Comparison of ENCODE assay signal across 1 cellular context in the genomic region with DNA sequence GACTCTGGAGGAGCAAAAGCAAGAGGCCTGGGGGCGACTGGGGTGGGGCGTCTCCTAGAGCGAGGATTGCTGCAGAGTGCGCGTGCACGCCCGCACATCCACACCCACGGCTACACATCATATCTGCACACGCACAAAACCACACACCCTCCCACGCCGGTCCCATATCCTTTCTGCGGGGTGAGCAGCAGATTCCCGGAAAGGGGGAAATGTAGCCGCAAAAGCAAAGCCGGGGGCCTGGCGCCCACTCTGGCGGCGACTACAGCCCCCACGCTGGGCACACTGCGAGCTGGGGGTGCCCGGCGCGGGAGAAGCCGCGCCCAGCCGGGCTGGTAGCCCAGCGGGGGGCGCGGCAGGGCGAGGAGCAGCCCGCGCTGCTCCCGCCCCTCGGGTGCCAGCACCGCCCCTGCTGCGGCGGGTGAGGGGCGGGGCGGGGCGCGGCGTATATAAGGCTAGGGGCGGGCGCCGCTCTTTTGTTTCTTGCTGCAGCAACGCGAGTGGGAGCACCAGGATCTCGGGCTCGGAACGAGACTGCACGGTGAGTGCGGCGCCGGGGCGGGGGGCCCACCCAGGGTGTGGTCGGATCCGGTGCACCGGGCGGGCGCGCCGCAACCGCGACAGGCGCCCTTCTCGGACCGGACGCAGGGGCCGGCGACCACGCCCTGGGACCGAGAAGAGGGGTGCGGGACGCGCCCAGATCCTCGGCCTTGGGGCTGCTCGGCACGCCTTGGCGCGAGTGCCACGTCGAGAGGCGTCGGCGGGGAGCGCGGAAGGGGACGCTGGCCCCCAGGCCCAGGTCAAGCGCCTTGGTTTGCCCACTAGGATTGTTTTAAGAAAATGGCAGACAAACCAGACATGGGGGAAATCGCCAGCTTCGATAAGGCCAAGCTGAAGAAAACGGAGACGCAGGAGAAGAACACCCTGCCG.
TF ChIP-seq lines count a peak whose summit lies in the region.

A gene (plus strand): TSS at position 476 of the 927 bp plus-strand sequence.

TF ChIP-seq in HepG2, 621 proteins besides CTCF, POLR2A, EP300 and RAD21 (continued from another document and continues in another):
- TF ChIP-seq, protein P1, sequence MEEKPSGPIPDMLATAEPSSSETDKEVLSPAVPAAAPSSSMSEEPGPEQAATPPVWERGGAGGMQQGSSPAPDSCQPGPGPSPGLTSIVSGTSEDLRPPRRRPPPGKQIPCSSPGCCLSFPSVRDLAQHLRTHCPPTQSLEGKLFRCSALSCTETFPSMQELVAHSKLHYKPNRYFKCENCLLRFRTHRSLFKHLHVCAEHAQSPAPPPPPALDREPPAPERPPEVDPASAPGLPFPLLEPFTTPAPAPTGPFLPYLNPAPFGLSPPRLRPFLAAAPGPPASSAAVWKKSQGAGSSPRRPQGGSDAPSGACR (CRISPR knock-in tag; IDR thresholded peaks at IDR 0.05), result 0 out of 2 replicates have a peak, but pooled peaks have one; percentile 27
- TF ChIP-seq MBNL3 (CRISPR knock-in tag; conservative IDR thresholded peaks at IDR 0.05), result no peak
- TF ChIP-seq KLF12 (CRISPR knock-in tag; IDR thresholded peaks at IDR 0.05; ENCODE audit: borderline replicate concordance), result peak; percentile 97
- peak; percentile 92 for TF ChIP-seq NFKBIZ (CRISPR knock-in tag; IDR thresholded peaks at IDR 0.05)
- TF ChIP-seq MXD4 (CRISPR knock-in tag; IDR thresholded peaks at IDR 0.05), result 0 out of 2 replicates have a peak, but pooled peaks have one; percentile 40
- 0 out of 2 replicates have a peak, but pooled peaks have one; percentile 24 for TF ChIP-seq ZNF180 (CRISPR knock-in tag; IDR thresholded peaks at IDR 0.05; ENCODE audit: borderline replicate concordance, low read depth)
- 0 out of 2 replicates have a peak, but pooled peaks have one; percentile 3 for TF ChIP-seq MEF2D (CRISPR knock-in tag; IDR thresholded peaks at IDR 0.05)
- TF ChIP-seq ZBTB3 (CRISPR knock-in tag; IDR thresholded peaks at IDR 0.05; ENCODE audit: borderline replicate concordance, low read depth), result 0 out of 2 replicates have a peak, but pooled peaks have one; percentile 42
- TF ChIP-seq ZNF678 (CRISPR knock-in tag; IDR thresholded peaks at IDR 0.05), result peak; percentile 70; the same call in 1 of the 2 replicates
- TF ChIP-seq HOXA7 (CRISPR knock-in tag; IDR thresholded peaks at IDR 0.05), result no peak
- peak; percentile 93 for TF ChIP-seq ZNF451 (CRISPR knock-in tag; IDR thresholded peaks at IDR 0.05)
- TF ChIP-seq, protein P2, sequence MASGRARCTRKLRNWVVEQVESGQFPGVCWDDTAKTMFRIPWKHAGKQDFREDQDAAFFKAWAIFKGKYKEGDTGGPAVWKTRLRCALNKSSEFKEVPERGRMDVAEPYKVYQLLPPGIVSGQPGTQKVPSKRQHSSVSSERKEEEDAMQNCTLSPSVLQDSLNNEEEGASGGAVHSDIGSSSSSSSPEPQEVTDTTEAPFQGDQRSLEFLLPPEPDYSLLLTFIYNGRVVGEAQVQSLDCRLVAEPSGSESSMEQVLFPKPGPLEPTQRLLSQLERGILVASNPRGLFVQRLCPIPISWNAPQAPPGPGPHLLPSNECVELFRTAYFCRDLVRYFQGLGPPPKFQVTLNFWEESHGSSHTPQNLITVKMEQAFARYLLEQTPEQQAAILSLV (CRISPR knock-in tag; IDR thresholded peaks at IDR 0.05; ENCODE audit: borderline replicate concordance), result peak; percentile 93
- TF ChIP-seq, protein P3, sequence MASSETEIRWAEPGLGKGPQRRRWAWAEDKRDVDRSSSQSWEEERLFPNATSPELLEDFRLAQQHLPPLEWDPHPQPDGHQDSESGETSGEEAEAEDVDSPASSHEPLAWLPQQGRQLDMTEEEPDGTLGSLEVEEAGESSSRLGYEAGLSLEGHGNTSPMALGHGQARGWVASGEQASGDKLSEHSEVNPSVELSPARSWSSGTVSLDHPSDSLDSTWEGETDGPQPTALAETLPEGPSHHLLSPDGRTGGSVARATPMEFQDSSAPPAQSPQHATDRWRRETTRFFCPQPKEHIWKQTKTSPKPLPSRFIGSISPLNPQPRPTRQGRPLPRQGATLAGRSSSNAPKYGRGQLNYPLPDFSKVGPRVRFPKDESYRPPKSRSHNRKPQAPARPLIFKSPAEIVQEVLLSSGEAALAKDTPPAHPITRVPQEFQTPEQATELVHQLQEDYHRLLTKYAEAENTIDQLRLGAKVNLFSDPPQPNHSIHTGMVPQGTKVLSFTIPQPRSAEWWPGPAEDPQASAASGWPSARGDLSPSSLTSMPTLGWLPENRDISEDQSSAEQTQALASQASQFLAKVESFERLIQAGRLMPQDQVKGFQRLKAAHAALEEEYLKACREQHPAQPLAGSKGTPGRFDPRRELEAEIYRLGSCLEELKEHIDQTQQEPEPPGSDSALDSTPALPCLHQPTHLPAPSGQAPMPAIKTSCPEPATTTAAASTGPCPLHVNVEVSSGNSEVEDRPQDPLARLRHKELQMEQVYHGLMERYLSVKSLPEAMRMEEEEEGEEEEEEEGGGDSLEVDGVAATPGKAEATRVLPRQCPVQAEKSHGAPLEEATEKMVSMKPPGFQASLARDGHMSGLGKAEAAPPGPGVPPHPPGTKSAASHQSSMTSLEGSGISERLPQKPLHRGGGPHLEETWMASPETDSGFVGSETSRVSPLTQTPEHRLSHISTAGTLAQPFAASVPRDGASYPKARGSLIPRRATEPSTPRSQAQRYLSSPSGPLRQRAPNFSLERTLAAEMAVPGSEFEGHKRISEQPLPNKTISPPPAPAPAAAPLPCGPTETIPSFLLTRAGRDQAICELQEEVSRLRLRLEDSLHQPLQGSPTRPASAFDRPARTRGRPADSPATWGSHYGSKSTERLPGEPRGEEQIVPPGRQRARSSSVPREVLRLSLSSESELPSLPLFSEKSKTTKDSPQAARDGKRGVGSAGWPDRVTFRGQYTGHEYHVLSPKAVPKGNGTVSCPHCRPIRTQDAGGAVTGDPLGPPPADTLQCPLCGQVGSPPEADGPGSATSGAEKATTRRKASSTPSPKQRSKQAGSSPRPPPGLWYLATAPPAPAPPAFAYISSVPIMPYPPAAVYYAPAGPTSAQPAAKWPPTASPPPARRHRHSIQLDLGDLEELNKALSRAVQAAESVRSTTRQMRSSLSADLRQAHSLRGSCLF (CRISPR knock-in tag; IDR thresholded peaks at IDR 0.05; ENCODE audit: borderline replicate concordance), result no peak; the same call in 1 of the 2 replicates
- no peak for TF ChIP-seq ZNF660 (CRISPR knock-in tag; IDR thresholded peaks at IDR 0.05; ENCODE audit: borderline replicate concordance, low read depth)
- TF ChIP-seq ZNF577 (CRISPR knock-in tag; IDR thresholded peaks at IDR 0.05; ENCODE audit: borderline replicate concordance, low read depth), result no peak
- TF ChIP-seq, protein P4, sequence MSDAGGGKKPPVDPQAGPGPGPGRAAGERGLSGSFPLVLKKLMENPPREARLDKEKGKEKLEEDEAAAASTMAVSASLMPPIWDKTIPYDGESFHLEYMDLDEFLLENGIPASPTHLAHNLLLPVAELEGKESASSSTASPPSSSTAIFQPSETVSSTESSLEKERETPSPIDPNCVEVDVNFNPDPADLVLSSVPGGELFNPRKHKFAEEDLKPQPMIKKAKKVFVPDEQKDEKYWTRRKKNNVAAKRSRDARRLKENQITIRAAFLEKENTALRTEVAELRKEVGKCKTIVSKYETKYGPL (CRISPR knock-in tag; IDR thresholded peaks at IDR 0.05), result peak; percentile 76; the same call in 1 of the 2 replicates
- TF ChIP-seq, protein P5, sequence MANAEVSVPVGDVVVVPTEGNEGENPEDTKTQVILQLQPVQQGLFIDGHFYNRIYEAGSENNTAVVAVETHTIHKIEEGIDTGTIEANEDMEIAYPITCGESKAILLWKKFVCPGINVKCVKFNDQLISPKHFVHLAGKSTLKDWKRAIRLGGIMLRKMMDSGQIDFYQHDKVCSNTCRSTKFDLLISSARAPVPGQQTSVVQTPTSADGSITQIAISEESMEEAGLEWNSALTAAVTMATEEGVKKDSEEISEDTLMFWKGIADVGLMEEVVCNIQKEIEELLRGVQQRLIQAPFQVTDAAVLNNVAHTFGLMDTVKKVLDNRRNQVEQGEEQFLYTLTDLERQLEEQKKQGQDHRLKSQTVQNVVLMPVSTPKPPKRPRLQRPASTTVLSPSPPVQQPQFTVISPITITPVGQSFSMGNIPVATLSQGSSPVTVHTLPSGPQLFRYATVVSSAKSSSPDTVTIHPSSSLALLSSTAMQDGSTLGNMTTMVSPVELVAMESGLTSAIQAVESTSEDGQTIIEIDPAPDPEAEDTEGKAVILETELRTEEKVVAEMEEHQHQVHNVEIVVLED (CRISPR knock-in tag; IDR thresholded peaks at IDR 0.05; ENCODE audit: borderline replicate concordance), result peak; percentile 48; the same call in 1 of the 2 replicates
- TF ChIP-seq ZNF703 (CRISPR knock-in tag; IDR thresholded peaks at IDR 0.05; ENCODE audit: borderline replicate concordance), result no peak
- no peak for TF ChIP-seq ZNF282 (IDR thresholded peaks at IDR 0.05; ENCODE audit: partially characterized antibody)
- TF ChIP-seq, protein P6, sequence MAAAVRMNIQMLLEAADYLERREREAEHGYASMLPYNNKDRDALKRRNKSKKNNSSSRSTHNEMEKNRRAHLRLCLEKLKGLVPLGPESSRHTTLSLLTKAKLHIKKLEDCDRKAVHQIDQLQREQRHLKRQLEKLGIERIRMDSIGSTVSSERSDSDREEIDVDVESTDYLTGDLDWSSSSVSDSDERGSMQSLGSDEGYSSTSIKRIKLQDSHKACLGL (CRISPR knock-in tag; IDR thresholded peaks at IDR 0.05), result peak; percentile 85; the same call in 1 of the 2 replicates
- TF ChIP-seq, protein P7, sequence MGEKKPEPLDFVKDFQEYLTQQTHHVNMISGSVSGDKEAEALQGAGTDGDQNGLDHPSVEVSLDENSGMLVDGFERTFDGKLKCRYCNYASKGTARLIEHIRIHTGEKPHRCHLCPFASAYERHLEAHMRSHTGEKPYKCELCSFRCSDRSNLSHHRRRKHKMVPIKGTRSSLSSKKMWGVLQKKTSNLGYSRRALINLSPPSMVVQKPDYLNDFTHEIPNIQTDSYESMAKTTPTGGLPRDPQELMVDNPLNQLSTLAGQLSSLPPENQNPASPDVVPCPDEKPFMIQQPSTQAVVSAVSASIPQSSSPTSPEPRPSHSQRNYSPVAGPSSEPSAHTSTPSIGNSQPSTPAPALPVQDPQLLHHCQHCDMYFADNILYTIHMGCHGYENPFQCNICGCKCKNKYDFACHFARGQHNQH (CRISPR knock-in tag; IDR thresholded peaks at IDR 0.05), result peak; percentile 71; the same call in 1 of the 2 replicates
- TF ChIP-seq EED (CRISPR knock-in tag; IDR thresholded peaks at IDR 0.05), result peak; percentile 78; the same call in 1 of the 2 replicates
- TF ChIP-seq MAFG (CRISPR knock-in tag; IDR thresholded peaks at IDR 0.05), result no peak
- TF ChIP-seq, protein P8, sequence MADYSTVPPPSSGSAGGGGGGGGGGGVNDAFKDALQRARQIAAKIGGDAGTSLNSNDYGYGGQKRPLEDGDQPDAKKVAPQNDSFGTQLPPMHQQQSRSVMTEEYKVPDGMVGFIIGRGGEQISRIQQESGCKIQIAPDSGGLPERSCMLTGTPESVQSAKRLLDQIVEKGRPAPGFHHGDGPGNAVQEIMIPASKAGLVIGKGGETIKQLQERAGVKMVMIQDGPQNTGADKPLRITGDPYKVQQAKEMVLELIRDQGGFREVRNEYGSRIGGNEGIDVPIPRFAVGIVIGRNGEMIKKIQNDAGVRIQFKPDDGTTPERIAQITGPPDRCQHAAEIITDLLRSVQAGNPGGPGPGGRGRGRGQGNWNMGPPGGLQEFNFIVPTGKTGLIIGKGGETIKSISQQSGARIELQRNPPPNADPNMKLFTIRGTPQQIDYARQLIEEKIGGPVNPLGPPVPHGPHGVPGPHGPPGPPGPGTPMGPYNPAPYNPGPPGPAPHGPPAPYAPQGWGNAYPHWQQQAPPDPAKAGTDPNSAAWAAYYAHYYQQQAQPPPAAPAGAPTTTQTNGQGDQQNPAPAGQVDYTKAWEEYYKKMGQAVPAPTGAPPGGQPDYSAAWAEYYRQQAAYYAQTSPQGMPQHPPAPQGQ (CRISPR knock-in tag; IDR thresholded peaks at IDR 0.05; ENCODE audit: borderline replicate concordance), result no peak
- no peak for TF ChIP-seq ZFP36 (IDR thresholded peaks at IDR 0.05; ENCODE audit: borderline replicate concordance, low read depth, low read length, partially characterized antibody)
- TF ChIP-seq, protein P9, sequence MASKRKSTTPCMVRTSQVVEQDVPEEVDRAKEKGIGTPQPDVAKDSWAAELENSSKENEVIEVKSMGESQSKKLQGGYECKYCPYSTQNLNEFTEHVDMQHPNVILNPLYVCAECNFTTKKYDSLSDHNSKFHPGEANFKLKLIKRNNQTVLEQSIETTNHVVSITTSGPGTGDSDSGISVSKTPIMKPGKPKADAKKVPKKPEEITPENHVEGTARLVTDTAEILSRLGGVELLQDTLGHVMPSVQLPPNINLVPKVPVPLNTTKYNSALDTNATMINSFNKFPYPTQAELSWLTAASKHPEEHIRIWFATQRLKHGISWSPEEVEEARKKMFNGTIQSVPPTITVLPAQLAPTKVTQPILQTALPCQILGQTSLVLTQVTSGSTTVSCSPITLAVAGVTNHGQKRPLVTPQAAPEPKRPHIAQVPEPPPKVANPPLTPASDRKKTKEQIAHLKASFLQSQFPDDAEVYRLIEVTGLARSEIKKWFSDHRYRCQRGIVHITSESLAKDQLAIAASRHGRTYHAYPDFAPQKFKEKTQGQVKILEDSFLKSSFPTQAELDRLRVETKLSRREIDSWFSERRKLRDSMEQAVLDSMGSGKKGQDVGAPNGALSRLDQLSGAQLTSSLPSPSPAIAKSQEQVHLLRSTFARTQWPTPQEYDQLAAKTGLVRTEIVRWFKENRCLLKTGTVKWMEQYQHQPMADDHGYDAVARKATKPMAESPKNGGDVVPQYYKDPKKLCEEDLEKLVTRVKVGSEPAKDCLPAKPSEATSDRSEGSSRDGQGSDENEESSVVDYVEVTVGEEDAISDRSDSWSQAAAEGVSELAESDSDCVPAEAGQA (IDR thresholded peaks at IDR 0.05; ENCODE audit: low read depth), result no peak
- TF ChIP-seq, protein P9 (CRISPR knock-in tag; IDR thresholded peaks at IDR 0.05; ENCODE audit: borderline replicate concordance), result peak; percentile 80; the same call in 1 of the 2 replicates
